ENCODE assay signal across 8 cellular contexts in the genomic region with DNA sequence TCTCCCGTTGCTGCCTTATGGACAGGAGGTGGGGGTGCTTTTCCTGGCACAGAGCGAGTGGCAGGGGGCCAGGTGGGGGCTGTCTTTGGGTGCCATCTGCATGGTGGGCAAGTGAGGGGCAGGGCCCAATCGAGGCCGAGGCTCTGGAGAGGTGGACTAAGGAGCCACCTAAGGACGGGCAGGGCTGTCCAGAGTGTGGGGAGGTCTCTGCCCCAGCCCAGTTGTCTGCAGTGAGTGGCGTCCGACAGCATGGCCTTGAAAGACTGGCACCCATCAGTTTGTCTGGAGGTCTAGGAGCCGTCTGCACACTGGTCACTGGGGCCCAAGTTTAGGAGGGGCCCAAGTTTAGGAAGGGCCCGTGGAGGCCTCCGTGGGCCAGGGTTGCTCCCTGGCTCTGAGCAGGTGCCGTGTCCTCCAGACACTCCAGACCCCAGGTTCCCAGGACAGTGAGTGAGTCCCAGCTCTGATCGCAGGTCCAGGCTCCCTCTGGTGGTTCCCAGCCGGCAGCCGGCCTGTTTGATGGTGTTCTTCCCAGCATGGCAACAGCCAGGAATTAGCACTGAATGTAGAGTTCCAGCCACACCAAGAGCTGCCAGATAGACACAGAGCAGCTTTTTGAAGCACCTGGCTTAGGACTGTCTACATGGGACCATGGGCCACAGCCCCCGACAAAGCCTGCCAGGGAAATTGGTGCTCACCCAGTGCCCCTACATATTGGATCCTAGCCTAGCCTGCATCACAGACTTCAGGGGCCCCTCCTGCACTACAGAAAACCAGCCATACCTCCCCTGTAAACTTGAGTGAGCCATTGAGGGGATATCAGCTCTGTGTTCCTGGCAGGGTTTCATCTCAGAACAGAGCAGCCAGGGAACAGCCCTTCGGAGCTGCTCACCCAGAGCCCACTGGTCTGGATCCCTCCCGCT.
DNase-seq lines count a peak whose midpoint lies in the region; ATAC-seq and TF ChIP-seq lines count a peak whose summit lies in the region.

No MANE protein-coding gene starts in this region.

- peak; percentile 74 for TF ChIP-seq CTCF in MCF 10A (IDR thresholded peaks at IDR 0.05; ENCODE audit: unreplicated experiment)

- H3K36me3 Mint-ChIP-seq in activated T-cell treated with anti-CD3 and anti-CD28 coated beads, Interleukin-2, amount 50 U/mL, for 24 hours (ENCODE audit: low read depth), result no peaks in the 10 kb centered on the region
- no peaks in the 10 kb centered on the region for H3K36me3 Mint-ChIP-seq in MCF 10A (ENCODE audit: insufficient read depth, unreplicated experiment)

- CTCF ChIA-PET in MCF 10A (lab: Yijun Ruan, JAX), result interaction anchor here (0.6 to 1.7 kb wide), 23 partner anchors 11 to 350 kb away, joined by 3 to 10 read pairs (median 3); no protein-coding TSS in a partner anchor

- POLR2A ChIA-PET in MCF 10A (lab: Yijun Ruan, JAX), result no interaction called here

- intact Hi-C loops in MCF 10A (cut with micrococcal nuclease), result loop anchor here (10.0 kb wide), 1 partner anchor 300 kb away; no protein-coding TSS in a partner anchor

- H3K27ac Mint-ChIP-seq in activated T-cell treated with anti-CD3 and anti-CD28 coated beads, Interleukin-2, amount 50 U/mL, for 24 hours, result no peak overlapping the region
- no peak overlapping the region for H3K27ac Mint-ChIP-seq in MCF 10A (ENCODE audit: low read depth, unreplicated experiment)
- H3K27ac Mint-ChIP-seq in stimulated activated naive CD8-positive, alpha-beta T cell treated with anti-CD3 and anti-CD28 coated beads, Interleukin-15, amount 100 ng/mL, for 72 hours, result no peak overlapping the region

- no TSS peak for BruUV-seq in MCF 10A (replicated peaks; lab: Mats Ljungman, UMichigan)

- H3K4me1 Mint-ChIP-seq in activated T-cell treated with anti-CD3 and anti-CD28 coated beads, Interleukin-2, amount 50 U/mL, for 24 hours (ENCODE audit: low read depth), result no peaks in the 10 kb centered on the region
- no peaks in the 10 kb centered on the region for H3K4me1 Mint-ChIP-seq in MCF 10A (ENCODE audit: insufficient read depth, unreplicated experiment)
- H3K4me1 Mint-ChIP-seq in stimulated activated naive CD8-positive, alpha-beta T cell treated with anti-CD3 and anti-CD28 coated beads, Interleukin-15, amount 100 ng/mL, for 72 hours, result peaks cover 12% of the 10 kb centered on the region

- no peaks in the 10 kb centered on the region for H3K9me3 Mint-ChIP-seq in activated T-cell treated with anti-CD3 and anti-CD28 coated beads, Interleukin-2, amount 50 U/mL, for 24 hours
- no peaks in the 10 kb centered on the region for H3K9me3 Mint-ChIP-seq in MCF 10A (ENCODE audit: unreplicated experiment)
- no peaks in the 10 kb centered on the region for H3K9me3 Mint-ChIP-seq in stimulated activated naive CD8-positive, alpha-beta T cell treated with anti-CD3 and anti-CD28 coated beads, Interleukin-15, amount 100 ng/mL, for 72 hours

- no peak overlapping the region for H3K4me3 Mint-ChIP-seq in activated T-cell treated with anti-CD3 and anti-CD28 coated beads, Interleukin-2, amount 50 U/mL, for 24 hours
- no peak overlapping the region for H3K4me3 Mint-ChIP-seq in MCF 10A (ENCODE audit: unreplicated experiment)
- no peak overlapping the region for H3K4me3 Mint-ChIP-seq in stimulated activated naive CD8-positive, alpha-beta T cell treated with anti-CD3 and anti-CD28 coated beads, Interleukin-15, amount 100 ng/mL, for 72 hours

- H3K27me3 Mint-ChIP-seq in activated T-cell treated with anti-CD3 and anti-CD28 coated beads, Interleukin-2, amount 50 U/mL, for 24 hours, result no peaks in the 10 kb centered on the region
- peaks cover 14% of the 10 kb centered on the region for H3K27me3 Mint-ChIP-seq in MCF 10A (ENCODE audit: insufficient read depth, unreplicated experiment)
- H3K27me3 Mint-ChIP-seq in stimulated activated naive CD8-positive, alpha-beta T cell treated with anti-CD3 and anti-CD28 coated beads, Interleukin-15, amount 100 ng/mL, for 72 hours, result no peaks in the 10 kb centered on the region

- DNase-seq in activated T-cell treated with anti-CD3 and anti-CD28 coated beads, Interleukin-2, amount 50 U/mL, for 24 hours, result peak; percentile 33
- DNase-seq in activated T-cell treated with anti-CD3 and anti-CD28 coated beads for 4 hours, result no peak
- DNase-seq in NCI-H2171 (lab: John Stamatoyannopoulos, UW), result peak; percentile 4
- peak; percentile 57 for DNase-seq in MCF 10A (ENCODE audit: unreplicated experiment)
- DNase-seq in iris pigment epithelial cell (ENCODE audit: low read depth), result peak; percentile 56
- no peak for DNase-seq in stimulated activated naive CD8-positive, alpha-beta T cell treated with anti-CD3 and anti-CD28 coated beads, Interleukin-15, amount 100 ng/mL, for 72 hours
- no peak for DNase-seq in GDM1 (lab: John Stamatoyannopoulos, UW)

- ATAC-seq in stimulated activated naive CD8-positive, alpha-beta T cell treated with anti-CD3 and anti-CD28 coated beads, Interleukin-15, amount 100 ng/mL, for 72 hours, result peak; percentile 32
- ATAC-seq in GM21381 (IDR thresholded peaks at IDR 0.05; ENCODE audit: unreplicated experiment), result no peak

Comparison
In these comparisons a context has a peak if more than half of its experiments do, and no peak if none do; other contexts are left out.
1. DNase-seq: peak in activated T-cell treated with anti-CD3 and anti-CD28 coated beads, Interleukin-2, amount 50 U/mL, for 24 hours (single experiment), NCI-H2171 (single experiment), MCF 10A (single experiment) and iris pigment epithelial cell (single experiment); none in activated T-cell treated with anti-CD3 and anti-CD28 coated beads for 4 hours (single experiment), stimulated activated naive CD8-positive, alpha-beta T cell treated with anti-CD3 and anti-CD28 coated beads, Interleukin-15, amount 100 ng/mL, for 72 hours (0 of 2) and GDM1 (single experiment).